16 cellular contexts compared by ENCODE assay signal in genomic region chr4:169861592-169861991, GRCh38.
"Had no signal": no experiment of that assay in that cellular context is flagged by ENCODE, and none has a peak within 500 bp of the region (broad histone marks: within the 10 kb centered on the region; RNA-seq: fewer than 3 reads in every experiment).

No MANE protein-coding gene starts in this region.

- H3K4me1 ChIP-seq: ascending aorta, lower lobe of right lung, tibial nerve had no signal

- H3K4me3 ChIP-seq: ascending aorta, lower lobe of right lung, ovary, tibial nerve had no signal

- H3K36me3 ChIP-seq: ascending aorta, lower lobe of right lung, ovary, tibial nerve, WERI-Rb-1 had no signal

- H3K27me3 Mint-ChIP-seq: dendritic cell treated with granulocyte-macrophage colony-stimulating factor and Interleukin-4, amounts not matched to agents 40 ng/mL and 50 ng/mL, for 4 days had no signal

- ATAC-seq: lower lobe of right lung; stimulated activated naive B cell treated with anti-CD40 and anti-IgM and Interleukin-4, amounts not matched to agents 10 μg/mL and 1 μg/mL and 100 μg/mL, for 72 hours had no signal

- H3K9me3 Mint-ChIP-seq: activated CD4-positive, alpha-beta memory T cell treated with anti-CD3 and anti-CD28 coated beads for 36 hours; activated naive CD4-positive, alpha-beta T cell treated with anti-CD3 and anti-CD28 coated beads, Interleukin-2, amount 10 ng/mL, durations not matched to agents 7 days and 5 days; activated T-cell treated with anti-CD3 and anti-CD28 coated beads, Interleukin-2, amount 50 U/mL, for 24 hours; dendritic cell treated with granulocyte-macrophage colony-stimulating factor and Interleukin-4, amounts not matched to agents 40 ng/mL and 50 ng/mL, for 4 days; stimulated activated naive B cell treated with anti-CD40 and anti-IgM and Interleukin-4, amounts not matched to agents 10 μg/mL and 1 μg/mL and 100 μg/mL, for 72 hours had no signal

- H3K36me3 Mint-ChIP-seq: activated CD4-positive, alpha-beta memory T cell treated with anti-CD3 and anti-CD28 coated beads for 36 hours; activated naive CD4-positive, alpha-beta T cell treated with anti-CD3 and anti-CD28 coated beads, Interleukin-2, amount 10 ng/mL, durations not matched to agents 7 days and 5 days; mesothelial cell of epicardium; stimulated activated naive B cell treated with anti-CD40 and anti-IgM and Interleukin-4, amounts not matched to agents 10 μg/mL and 1 μg/mL and 100 μg/mL, for 72 hours had no signal

- FAIRE-seq: bronchial epithelial cell had no signal

- H3K9me3 ChIP-seq: ascending aorta, lower lobe of right lung, ovary, tibial nerve had no signal

- H3K4me3 Mint-ChIP-seq: activated CD4-positive, alpha-beta memory T cell treated with anti-CD3 and anti-CD28 coated beads for 36 hours; activated naive CD4-positive, alpha-beta T cell treated with anti-CD3 and anti-CD28 coated beads, Interleukin-2, amount 10 ng/mL, durations not matched to agents 7 days and 5 days; activated T-cell treated with anti-CD3 and anti-CD28 coated beads, Interleukin-2, amount 50 U/mL, for 24 hours; dendritic cell treated with granulocyte-macrophage colony-stimulating factor and Interleukin-4, amounts not matched to agents 40 ng/mL and 50 ng/mL, for 4 days; mesothelial cell of epicardium; stimulated activated naive B cell treated with anti-CD40 and anti-IgM and Interleukin-4, amounts not matched to agents 10 μg/mL and 1 μg/mL and 100 μg/mL, for 72 hours had no signal

- H3K27ac Mint-ChIP-seq: activated CD4-positive, alpha-beta memory T cell treated with anti-CD3 and anti-CD28 coated beads for 36 hours; activated naive CD4-positive, alpha-beta T cell treated with anti-CD3 and anti-CD28 coated beads, Interleukin-2, amount 10 ng/mL, durations not matched to agents 7 days and 5 days; activated T-cell treated with anti-CD3 and anti-CD28 coated beads, Interleukin-2, amount 50 U/mL, for 24 hours; dendritic cell treated with granulocyte-macrophage colony-stimulating factor and Interleukin-4, amounts not matched to agents 40 ng/mL and 50 ng/mL, for 4 days; mesothelial cell of epicardium; stimulated activated naive B cell treated with anti-CD40 and anti-IgM and Interleukin-4, amounts not matched to agents 10 μg/mL and 1 μg/mL and 100 μg/mL, for 72 hours had no signal

- H3K27ac ChIP-seq: ascending aorta, lower lobe of right lung, ovary, tibial nerve, WERI-Rb-1 had no signal

- H3K27me3 ChIP-seq: ascending aorta, ovary, tibial nerve had no signal

- H3K4me1 Mint-ChIP-seq: activated naive CD4-positive, alpha-beta T cell treated with anti-CD3 and anti-CD28 coated beads, Interleukin-2, amount 10 ng/mL, durations not matched to agents 7 days and 5 days; mesothelial cell of epicardium; stimulated activated naive B cell treated with anti-CD40 and anti-IgM and Interleukin-4, amounts not matched to agents 10 μg/mL and 1 μg/mL and 100 μg/mL, for 72 hours had no signal

- DNase-seq: activated CD4-positive, alpha-beta memory T cell treated with anti-CD3 and anti-CD28 coated beads for 36 hours; activated naive CD4-positive, alpha-beta T cell treated with anti-CD3 and anti-CD28 coated beads, Interleukin-2, amount 10 ng/mL, durations not matched to agents 7 days and 5 days; activated T-cell treated with anti-CD3 and anti-CD28 coated beads, Interleukin-2, amount 50 U/mL, for 24 hours; effector memory CD4-positive, alpha-beta T cell; foreskin fibroblast; hypothalamus; lower lobe of right lung; ovary; stimulated activated CD4-positive, alpha-beta T cell treated with anti-CD3 and anti-CD28 coated beads, Interleukin-2, amount 100 ng/mL, for 48 hours; stimulated activated naive B cell treated with anti-CD40 and anti-IgM and Interleukin-4, amounts not matched to agents 10 μg/mL and 1 μg/mL and 100 μg/mL, for 72 hours; WERI-Rb-1 had no signal
